Comparison of ENCODE assay signal across 8 cellular contexts in the genomic region with DNA sequence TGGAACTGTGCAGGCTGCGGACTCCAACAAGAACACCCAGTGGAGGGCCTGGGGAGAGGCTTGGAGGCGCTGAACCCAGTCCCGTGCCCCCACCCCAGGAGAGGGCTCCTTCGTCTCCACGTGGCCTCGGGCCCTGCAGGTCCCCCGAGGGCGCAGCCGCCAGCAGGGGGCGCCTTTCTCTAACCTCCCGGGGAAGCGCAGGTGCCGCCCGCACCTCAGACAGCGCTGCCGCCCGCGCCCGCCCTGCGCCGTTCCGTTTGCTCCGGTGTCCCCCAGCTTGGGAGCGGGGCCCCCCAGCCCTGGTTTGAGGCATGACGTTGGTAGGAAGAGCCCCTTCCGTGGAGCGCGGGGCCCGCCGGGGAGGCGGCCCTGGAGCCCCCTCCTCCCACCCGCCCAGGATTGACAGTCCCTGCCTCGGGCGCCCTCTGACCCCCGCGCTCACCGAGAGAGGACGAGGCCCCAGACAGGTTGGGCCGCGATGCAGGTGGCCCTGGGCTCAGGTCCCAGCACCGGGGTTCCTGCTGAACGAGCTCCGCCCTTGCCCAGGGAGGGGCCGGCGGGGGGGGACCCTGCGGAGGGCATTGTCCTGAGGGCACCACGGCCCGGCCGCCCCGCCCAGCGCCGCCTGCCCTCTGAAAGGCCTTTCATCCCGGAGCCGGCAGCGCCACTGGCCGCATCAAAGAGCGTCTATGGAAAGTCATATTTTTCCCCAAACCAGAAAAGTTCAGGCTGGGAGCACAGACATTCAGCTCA. TPM values are rescaled to one million over a fixed set of nuclear protein-coding genes. Genes with fewer than 3 reads are reported as not detected.
DNase-seq lines count a peak whose midpoint lies in the region; ATAC-seq and TF ChIP-seq lines count a peak whose summit lies in the region.

No MANE protein-coding gene starts in this region.

- TF ChIP-seq POLR2A in lower leg skin (IDR thresholded peaks at IDR 0.05), result no peak

- TF ChIP-seq CTCF in lower leg skin (IDR thresholded peaks at IDR 0.05), result peak in 1 of 3 donors; percentile 45

- DNase-seq in GM03348 (ENCODE audit: low spot score) (peak; percentile 87), NCI-H2107 treated with DMSO at 0.1 percent for 48 hours (lab: John Stamatoyannopoulos, UW; ENCODE audit: unreplicated experiment) (peak; percentile 30), dermis blood vessel endothelial cell (peak; percentile 88), lower leg skin (ENCODE audit: low spot score in 2 of 2) (peak; percentile 45 to 93)
- peak; percentile 90 to 94 for DNase-seq in activated CD4-positive, alpha-beta T cell treated with anti-CD3 and anti-CD28 coated beads, Interleukin-2, amount 50 U/mL, for 24 hours (ENCODE audit: low read depth in 1 of 2, low spot score in 1 of 2)
- peak; percentile 88 to 97 for DNase-seq in stimulated activated CD4-positive, alpha-beta T cell treated with anti-CD3 and anti-CD28 coated beads, Interleukin-4, amount 100 ng/mL, for 48 hours (ENCODE audit: low read depth in 2 of 2)
- no peak for DNase-seq in NK-92 treated with Interleukin-12 subunit alpha and Interleukin-12 subunit beta, amount 100 ng/mL, for 24 hours (lab: John Stamatoyannopoulos, UW)

- no peak overlapping the region for H3K4me3 ChIP-seq in lower leg skin (ENCODE audit: low read depth, poor library complexity, severe bottlenecking)

- intact Hi-C loops in lower leg skin (cut with DNase I; ENCODE audit: low total_unique reads), result no loop called here

- no peak for ATAC-seq in HG03139 (IDR thresholded peaks at IDR 0.05; ENCODE audit: unreplicated experiment)

- 2 to 6% methylated on average over 16 to 26 of the region's 57 CpGs for WGBS in lower leg skin, 2 donors

RNA-seq across cellular contexts. Expression of a gene that starts 42.9 kb away (rescaled TPM):
- total RNA-seq in dermis blood vessel endothelial cell (not detected in 2 replicates), lower leg skin (not detected)
